17 cellular contexts compared by ENCODE assay signal in the genomic region with DNA sequence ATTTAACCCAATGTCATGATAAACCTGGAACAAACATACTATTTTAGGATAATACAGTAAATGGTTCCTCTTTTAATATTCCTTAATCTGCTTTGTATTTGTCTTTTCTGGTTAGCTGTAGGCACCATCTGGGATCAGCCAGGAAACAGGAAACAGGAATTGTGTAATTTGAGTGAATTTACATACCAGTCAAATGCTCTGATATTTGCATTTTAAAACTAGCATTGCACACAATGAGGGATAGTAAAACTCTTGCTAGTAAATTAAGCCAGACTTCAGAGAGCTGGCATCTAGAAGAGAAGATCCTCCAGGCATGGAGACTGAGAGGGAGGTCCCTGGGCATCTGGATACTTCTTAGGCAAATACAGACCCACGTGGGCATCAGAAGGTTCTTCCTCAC.
A peak's percentile ranks its signal among the peaks of the same experiment; 100 is the strongest.
DNase-seq lines count a peak whose midpoint lies in the region; ATAC-seq and TF ChIP-seq lines count a peak whose summit lies in the region.
"Had no signal": no experiment of that assay in that cellular context is flagged by ENCODE, and none has a peak within 500 bp of the region (broad histone marks: within the 10 kb centered on the region; RNA-seq: fewer than 3 reads in every experiment).

No MANE protein-coding gene starts in this region.

- peaks cover 89% of the 10 kb centered on the region for H3K4me1 ChIP-seq in A673 (ENCODE audit: insufficient read depth, low read length, poor library complexity, severe bottlenecking)
- H3K4me1 ChIP-seq in IMR-90 (ENCODE audit: control insufficient read depth, insufficient read depth, low read length), result peaks cover 4% of the 10 kb centered on the region
- no peaks in the 10 kb centered on the region for H3K4me1 ChIP-seq in CD4-positive, alpha-beta memory T cell (ENCODE audit: insufficient read depth, low read length)

- H2AK5ac ChIP-seq in IMR-90 (ENCODE audit: low read depth, low read length), result no peak overlapping the region

- peak overlapping the region; percentile 86 for H3K27ac ChIP-seq in A673 (ENCODE audit: low read depth, low read length, poor library complexity, severe bottlenecking)
- H3K27ac ChIP-seq in IMR-90 (ENCODE audit: insufficient read depth, low read length), result peak overlapping the region; percentile 6; the same call in 1 of the 2 replicates
- no peak overlapping the region for H3K27ac ChIP-seq in CD4-positive, alpha-beta memory T cell (ENCODE audit: low read depth, low read length)

- H3K9ac ChIP-seq in IMR-90 (ENCODE audit: low read depth, low read length), result no peak overlapping the region

- no peak overlapping the region for H2BK20ac ChIP-seq in IMR-90 (ENCODE audit: low read depth, low read length)

- no peak overlapping the region for H3K18ac ChIP-seq in IMR-90 (ENCODE audit: low read depth, low read length)

- in situ Hi-C loops in IMR-90 (cut with MboI; ENCODE audit: low sequenced_read_pairs), result no loop called here

- POLR2A ChIA-PET in A673 (lab: Charles Lee; ENCODE audit: low non-redundant PET), result no interaction called here
- POLR2A ChIA-PET in IMR-90 (lab: Charles Lee; ENCODE audit: unreplicated experiment), result no interaction called here
- POLR2A ChIA-PET in WTC11 (lab: Charles Lee), result no interaction called here
- POLR2A ChIA-PET in CD4-positive, alpha-beta memory T cell (lab: Charles Lee; ENCODE audit: partially characterized antibody), result no interaction called here

- BruUV-seq in A673 (replicated peaks; lab: Mats Ljungman, UMichigan) (no TSS peak), IMR-90 (replicated peaks; lab: Mats Ljungman, UMichigan) (no TSS peak)

- no peak overlapping the region for H3K14ac ChIP-seq in IMR-90 (replicated peaks; ENCODE audit: low read depth, low read length)

- no peak overlapping the region for H4K91ac ChIP-seq in IMR-90 (ENCODE audit: insufficient read depth, low read depth, low read length)

- H3K27ac Mint-ChIP-seq in WTC11 (peak overlapping the region; percentile 75; the same call in 1 of the 2 replicates), natural killer cell (no peak overlapping the region)
- no peak overlapping the region for H3K27ac Mint-ChIP-seq in CD4-positive, alpha-beta memory T cell
- H3K27ac Mint-ChIP-seq: CD4-positive, alpha-beta T cell had no signal

- no peak overlapping the region for H2BK5ac ChIP-seq in IMR-90 (ENCODE audit: low read depth, low read length, poor library complexity, severe bottlenecking)

- no peak overlapping the region for H3K4me2 ChIP-seq in IMR-90 (ENCODE audit: low read depth, low read length)

- ATAC-seq in IMR-90 (ENCODE audit: low read depth) (0 out of 2 replicates have a peak, but pooled peaks have one; percentile 46), WTC11 (peak; percentile 65), GM21576 (IDR thresholded peaks at IDR 0.05; ENCODE audit: unreplicated experiment) (no peak), GM18868 (IDR thresholded peaks at IDR 0.05; ENCODE audit: unreplicated experiment) (no peak), natural killer cell (no peak)

- H3K27me3 Mint-ChIP-seq in WTC11 (ENCODE audit: low read depth), result no peaks in the 10 kb centered on the region
- peaks cover 3% of the 10 kb centered on the region in 2 donors for H3K27me3 Mint-ChIP-seq in CD4-positive, alpha-beta memory T cell
- H3K27me3 Mint-ChIP-seq in natural killer cell (ENCODE audit: low read depth in 2 of 2), result peaks cover 0 to 8% of the 10 kb centered on the region in 2 donors

- H2AK9ac ChIP-seq in IMR-90 (replicated peaks; ENCODE audit: low read depth, low read length, poor library complexity), result no peak overlapping the region

- H3K36me3 Mint-ChIP-seq in WTC11, result no peaks in the 10 kb centered on the region
- H3K36me3 Mint-ChIP-seq in CD4-positive, alpha-beta memory T cell, result no peaks in the 10 kb centered on the region
- no peaks in the 10 kb centered on the region for H3K36me3 Mint-ChIP-seq in natural killer cell

- H4K5ac ChIP-seq in IMR-90 (ENCODE audit: low read depth, low read length), result no peak overlapping the region

- no peak overlapping the region for H4K8ac ChIP-seq in IMR-90 (ENCODE audit: low read depth in 2 of 2, low read length in 2 of 2)

- no peak overlapping the region for H2AFZ ChIP-seq in IMR-90 (replicated peaks; ENCODE audit: low read length, poor library complexity)

- H3K9me3 ChIP-seq in A673 (ENCODE audit: low read depth, low read length, poor library complexity, severe bottlenecking) (no peaks in the 10 kb centered on the region), IMR-90 (ENCODE audit: control insufficient read depth, insufficient read depth, low read length) (no peaks in the 10 kb centered on the region)
- no peaks in the 10 kb centered on the region for H3K9me3 ChIP-seq in CD4-positive, alpha-beta memory T cell (ENCODE audit: control insufficient read depth in 1 of 2, low read length in 2 of 2)

- no peak for TF ChIP-seq RAD21 in IMR-90 (IDR thresholded peaks at IDR 0.05; ENCODE audit: low read length)

- WGBS in IMR-90 (ENCODE audit: extremely low coverage in 2 of 2, insufficient read length in 1 of 2), 2 experiments, result no CpG with 5 or more reads among the region's 1 CpG

- peak overlapping the region; percentile 30; the same call in 1 of the 2 replicates for H3K4ac ChIP-seq in IMR-90 (ENCODE audit: low read depth, low read length)

- no peak overlapping the region for H2BK120ac ChIP-seq in IMR-90 (ENCODE audit: low read depth, low read length)

- dilution Hi-C loops in IMR-90 (cut with HindIII; ENCODE audit: low sequenced_read_pairs, unreplicated experiment), result no loop called here

- DNase-seq in A673 (ENCODE audit: low spot score) (peak; percentile 95), IMR-90 (peak; percentile 37), WTC11 (ENCODE audit: low spot score) (no peak), fibroblast of the aortic adventitia (ENCODE audit: low read depth) (peak; percentile 32), natural killer cell (no peak)
- no peak for DNase-seq in CD4-positive, alpha-beta memory T cell
- DNase-seq: 8988T; CD4-positive, alpha-beta T cell; EL; KBM-7; MV-4-11; NCI-H1417; NCI-H187; NCI-H2107; NCI-H510A had no signal

- no peaks in the 10 kb centered on the region; a peak in 1 of 4 replicates for H3K79me1 ChIP-seq in IMR-90 (ENCODE audit: low read depth in 1 of 2, low read length in 2 of 2)

- H3K4me3 ChIP-seq in A673 (ENCODE audit: low read depth, low read length, poor library complexity, severe bottlenecking), result peak overlapping the region; percentile 7
- no peak overlapping the region for H3K4me3 ChIP-seq in IMR-90 (ENCODE audit: insufficient read depth, low read depth, low read length)
- no peak overlapping the region for H3K4me3 ChIP-seq in fibroblast of the aortic adventitia (ENCODE audit: low read depth, low read length)
- H3K4me3 ChIP-seq in CD4-positive, alpha-beta memory T cell (ENCODE audit: low read length in 2 of 2), result no peak overlapping the region

- no peak overlapping the region; the same call in 1 of the 2 replicates for H3K23ac ChIP-seq in IMR-90 (ENCODE audit: low read depth, low read length)

- H3K4me1 Mint-ChIP-seq in WTC11 (peaks cover 44% of the 10 kb centered on the region), natural killer cell (no peaks in the 10 kb centered on the region)
- no peaks in the 10 kb centered on the region for H3K4me1 Mint-ChIP-seq in CD4-positive, alpha-beta memory T cell

- CTCF ChIA-PET in A673 (lab: Charles Lee), result no interaction called here
- CTCF ChIA-PET in IMR-90 (lab: Yijun Ruan, JAX), result interaction anchor here (0.5 kb wide), 1 partner anchor 78 kb away, joined by 4 read pairs; no protein-coding TSS in a partner anchor
- CTCF ChIA-PET in WTC11 (lab: Charles Lee), result no interaction called here
- CTCF ChIA-PET in CD4-positive, alpha-beta memory T cell (lab: Charles Lee; ENCODE audit: partially characterized antibody), result no interaction called here

- TF ChIP-seq POLR2A in IMR-90 (IDR thresholded peaks at IDR 0.05; ENCODE audit: low read depth, low read length), result no peak

- peaks cover 9% of the 10 kb centered on the region for H3K9me3 Mint-ChIP-seq in WTC11
- no peaks in the 10 kb centered on the region for H3K9me3 Mint-ChIP-seq in CD4-positive, alpha-beta memory T cell
- H3K9me3 Mint-ChIP-seq in natural killer cell, result no peaks in the 10 kb centered on the region
- H3K9me3 Mint-ChIP-seq: CD4-positive, alpha-beta T cell had no signal

- no peaks in the 10 kb centered on the region for H4K20me1 ChIP-seq in IMR-90 (ENCODE audit: insufficient read depth, low read length)

- peaks cover 4% of the 10 kb centered on the region for H3K36me3 ChIP-seq in A673 (ENCODE audit: insufficient read depth, low read length, poor library complexity, severe bottlenecking)
- H3K36me3 ChIP-seq in IMR-90 (ENCODE audit: control insufficient read depth, insufficient read depth, low read length), result no peaks in the 10 kb centered on the region
- H3K36me3 ChIP-seq in CD4-positive, alpha-beta memory T cell (ENCODE audit: insufficient read depth, low read length), result no peaks in the 10 kb centered on the region

- no peak overlapping the region for H3K4me3 Mint-ChIP-seq in WTC11
- H3K4me3 Mint-ChIP-seq in CD4-positive, alpha-beta memory T cell, result no peak overlapping the region
- no peak overlapping the region for H3K4me3 Mint-ChIP-seq in natural killer cell
- H3K4me3 Mint-ChIP-seq: CD4-positive, alpha-beta T cell had no signal

- H2BK15ac ChIP-seq in IMR-90 (ENCODE audit: low read depth, low read length), result no peak overlapping the region

- intact Hi-C loops in A673 (cut with micrococcal nuclease; ENCODE audit: unreplicated experiment), result no loop called here
- intact Hi-C loops in IMR-90 (cut with micrococcal nuclease), result no loop called here
- intact Hi-C loops in CD4-positive, alpha-beta memory T cell (cut with micrococcal nuclease), result no loop called here
- intact Hi-C loops in natural killer cell (cut with micrococcal nuclease), result no loop called here

- H3K56ac ChIP-seq in IMR-90 (ENCODE audit: extremely low read depth, insufficient read depth, low read length), result no peak overlapping the region

- no peaks in the 10 kb centered on the region for H3K9me1 ChIP-seq in IMR-90 (ENCODE audit: insufficient read depth, low read length)

- TF ChIP-seq CTCF in A673 (conservative IDR thresholded peaks at IDR 0.05; ENCODE audit: low read depth, low read length) (no peak), IMR-90 (conservative IDR thresholded peaks at IDR 0.05; ENCODE audit: low read depth, low read length) (no peak), WTC11 (IDR thresholded peaks at IDR 0.05) (no peak), fibroblast of the aortic adventitia (IDR thresholded peaks at IDR 0.05; ENCODE audit: insufficient read depth, low read length) (no peak), natural killer cell (IDR thresholded peaks at IDR 0.05) (no peak)

- H3K27me3 ChIP-seq in A673 (replicated peaks; ENCODE audit: insufficient read depth, low read depth, low read length, poor library complexity), result no peaks in the 10 kb centered on the region
- H3K27me3 ChIP-seq in IMR-90 (ENCODE audit: control insufficient read depth, insufficient read depth, low read length), result no peaks in the 10 kb centered on the region
- H3K27me3 ChIP-seq in CD4-positive, alpha-beta memory T cell (ENCODE audit: insufficient read depth, low read length), result no peaks in the 10 kb centered on the region

TF ChIP-seq in IMR-90, 13 proteins besides CTCF, POLR2A, EP300 and RAD21 (continues in another document):
- no peak for TF ChIP-seq FOS (IDR thresholded peaks at IDR 0.05; ENCODE audit: low read depth, low read length)
- TF ChIP-seq CHD1 (IDR thresholded peaks at IDR 0.05; ENCODE audit: low read depth, low read length), result no peak

Comparison
In these comparisons a context has a peak if more than half of its experiments do, and no peak if none do; other contexts are left out.
1. DNase-seq: peak in A673 (single experiment), IMR-90 (single experiment) and fibroblast of the aortic adventitia (single experiment); none in WTC11 (single experiment), CD4-positive, alpha-beta memory T cell (0 of 5) and natural killer cell (single experiment).
2. ATAC-seq: peak in IMR-90 (single experiment) and WTC11 (single experiment); none in GM21576 (single experiment), GM18868 (single experiment) and natural killer cell (0 of 3).